Comparison of ENCODE assay signal across 30 cellular contexts in the genomic region with DNA sequence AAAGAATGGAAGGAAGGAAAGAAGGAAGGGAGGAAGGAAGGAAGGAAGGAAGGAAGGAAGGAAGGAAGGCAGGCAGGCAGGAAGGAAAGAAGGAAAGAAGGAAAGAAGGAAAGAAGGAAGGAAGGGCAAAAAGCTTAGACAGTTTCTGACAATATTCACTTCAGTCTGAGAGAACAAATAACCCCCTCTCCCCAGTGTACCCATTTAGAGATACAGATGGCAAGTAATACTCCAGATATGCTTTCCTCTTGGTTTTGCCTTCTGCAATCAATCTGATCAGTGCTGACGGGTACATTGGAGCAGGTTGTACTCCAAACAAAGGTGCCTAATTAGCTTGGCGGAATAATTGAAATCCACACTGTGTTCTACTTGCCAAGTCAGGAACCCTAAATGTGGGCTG.
"Had no signal": no experiment of that assay in that cellular context is flagged by ENCODE, and none has a peak within 500 bp of the region (broad histone marks: within the 10 kb centered on the region; RNA-seq: fewer than 3 reads in every experiment).

No MANE protein-coding gene starts in this region.

- H3K27ac ChIP-seq: ascending aorta, breast epithelium, cardiac muscle cell, colonic mucosa, epithelial cell of prostate, esophagus squamous epithelium, gastroesophageal sphincter, WERI-Rb-1 had no signal

- DNase-seq: activated B cell treated with CpG ODN at 0.5 μM for 24 hours; activated CD4-positive, alpha-beta T cell treated with anti-CD3 and anti-CD28 coated beads for 48 hours; activated CD4-positive, alpha-beta T cell treated with anti-CD3 and anti-CD28 coated beads, Interleukin-2, amount 50 U/mL, for 1 hour; activated CD4-positive, alpha-beta T cell treated with anti-CD3 and anti-CD28 coated beads, Interleukin-2, amount 50 U/mL, for 48 hours; activated CD8-positive, alpha-beta memory T cell treated with anti-CD3 and anti-CD28 coated beads for 24 hours; activated CD8-positive, alpha-beta T cell treated with anti-CD3 and anti-CD28 coated beads for 36 hours; activated effector memory CD4-positive, alpha-beta T cell treated with Interleukin-2 at 50 U/mL for 16 hours; activated gamma-delta T cell treated with Interleukin-2 at 50 U/mL for 16 hours; activated naive CD4-positive, alpha-beta T cell treated with Interleukin-2 at 50 U/mL for 16 hours; activated naive CD8-positive, alpha-beta T cell treated with anti-CD3 and anti-CD28 coated beads, Interleukin-2, amount 10 ng/mL, durations not matched to agents 7 days and 5 days; activated T-cell treated with anti-CD3 and anti-CD28 coated beads, Interleukin-2, amount 50 U/mL, for 4 hours; central memory CD4-positive, alpha-beta T cell; cerebellar nuclear complex; colonic mucosa; effector CD8-positive, alpha-beta T cell; esophagus squamous epithelium; foreskin melanocyte; head of caudate nucleus; T-helper 17 cell; T1000 had no signal

- H3K4me1 ChIP-seq: ascending aorta, breast epithelium, colonic mucosa, esophagus squamous epithelium, gastroesophageal sphincter had no signal

- H3K4me3 ChIP-seq: ascending aorta, breast epithelium, cardiac muscle cell, colonic mucosa, esophagus squamous epithelium, gastroesophageal sphincter had no signal

- H3K36me3 Mint-ChIP-seq: activated naive CD4-positive, alpha-beta T cell treated with anti-CD3 and anti-CD28 coated beads, Interleukin-2, amount 50 U/mL, for 72 hours; activated naive CD8-positive, alpha-beta T cell treated with anti-CD3 and anti-CD28 coated beads, Interleukin-2, amount 10 ng/mL, durations not matched to agents 7 days and 5 days; brain had no signal

- H3K36me3 ChIP-seq: ascending aorta, breast epithelium, cardiac muscle cell, colonic mucosa, esophagus squamous epithelium, gastroesophageal sphincter, WERI-Rb-1 had no signal

- H3K27me3 ChIP-seq: ascending aorta, breast epithelium, cardiac muscle cell, colonic mucosa, esophagus squamous epithelium, gastroesophageal sphincter had no signal

- H3K4me1 Mint-ChIP-seq: activated B cell treated with CpG ODN at 0.5 μM for 24 hours; activated naive CD8-positive, alpha-beta T cell treated with anti-CD3 and anti-CD28 coated beads, Interleukin-2, amount 10 ng/mL, durations not matched to agents 7 days and 5 days; activated T-helper 17 cell treated with anti-CD3 and anti-CD28 coated beads, Interleukin-2, amount 50 U/mL, for 72 hours; brain; T-helper 17 cell had no signal

- H3K27me3 Mint-ChIP-seq: activated B cell treated with CpG ODN at 0.5 μM for 24 hours; activated CD8-positive, alpha-beta T cell treated with anti-CD3 and anti-CD28 coated beads for 36 hours; activated naive CD8-positive, alpha-beta T cell treated with anti-CD3 and anti-CD28 coated beads, Interleukin-2, amount 10 ng/mL, durations not matched to agents 7 days and 5 days; activated T-helper 17 cell treated with anti-CD3 and anti-CD28 coated beads, Interleukin-2, amount 50 U/mL, for 72 hours; brain had no signal

- H3K9me3 Mint-ChIP-seq: activated B cell treated with CpG ODN at 0.5 μM for 24 hours; activated CD8-positive, alpha-beta T cell treated with anti-CD3 and anti-CD28 coated beads for 36 hours; activated naive CD4-positive, alpha-beta T cell treated with anti-CD3 and anti-CD28 coated beads, Interleukin-2, amount 50 U/mL, for 72 hours; activated naive CD8-positive, alpha-beta T cell treated with anti-CD3 and anti-CD28 coated beads, Interleukin-2, amount 10 ng/mL, durations not matched to agents 7 days and 5 days; activated T-cell treated with anti-CD3 and anti-CD28 coated beads, Interleukin-2, amount 50 U/mL, for 4 hours; brain; T-helper 2 cell treated with Interferon-gamma antibody and Interleukin-4, amounts not matched to agents 5 μg/mL and 100 μg/mL, for 36 hours had no signal

- H3K9me3 ChIP-seq: ascending aorta, breast epithelium, colonic mucosa, gastroesophageal sphincter had no signal

- H3K27ac Mint-ChIP-seq: activated B cell treated with CpG ODN at 0.5 μM for 24 hours; activated CD8-positive, alpha-beta T cell treated with anti-CD3 and anti-CD28 coated beads for 36 hours; activated naive CD4-positive, alpha-beta T cell treated with anti-CD3 and anti-CD28 coated beads, Interleukin-2, amount 50 U/mL, for 72 hours; activated naive CD8-positive, alpha-beta T cell treated with anti-CD3 and anti-CD28 coated beads, Interleukin-2, amount 10 ng/mL, durations not matched to agents 7 days and 5 days; activated T-helper 17 cell treated with anti-CD3 and anti-CD28 coated beads, Interleukin-2, amount 50 U/mL, for 72 hours; brain; T-helper 17 cell; T-helper 2 cell treated with Interferon-gamma antibody and Interleukin-4, amounts not matched to agents 5 μg/mL and 100 μg/mL, for 36 hours had no signal

- H3K4me3 Mint-ChIP-seq: activated B cell treated with CpG ODN at 0.5 μM for 24 hours; activated CD8-positive, alpha-beta T cell treated with anti-CD3 and anti-CD28 coated beads for 36 hours; activated naive CD8-positive, alpha-beta T cell treated with anti-CD3 and anti-CD28 coated beads, Interleukin-2, amount 10 ng/mL, durations not matched to agents 7 days and 5 days; activated T-cell treated with anti-CD3 and anti-CD28 coated beads, Interleukin-2, amount 50 U/mL, for 4 hours; activated T-helper 17 cell treated with anti-CD3 and anti-CD28 coated beads, Interleukin-2, amount 50 U/mL, for 72 hours; brain; T-helper 17 cell; T-helper 2 cell treated with Interferon-gamma antibody and Interleukin-4, amounts not matched to agents 5 μg/mL and 100 μg/mL, for 36 hours had no signal
